In genomic region chr1:146007048-146007784, GRCh38 we compare ENCODE assay signal across 1 cellular context.
TF ChIP-seq lines count a peak whose summit lies in the region.

No MANE protein-coding gene starts in this region.

TF ChIP-seq in K562, 482 proteins besides CTCF, POLR2A, EP300 and RAD21 (continued from another document and continues in another):
- TF ChIP-seq GTF3C2 (IDR thresholded peaks at IDR 0.05; ENCODE audit: borderline replicate concordance, extremely low read depth, insufficient read length), result no peak
- TF ChIP-seq NKRF (IDR thresholded peaks at IDR 0.05; ENCODE audit: borderline replicate concordance), result no peak
- TF ChIP-seq ESRRB (CRISPR knock-in tag; IDR thresholded peaks at IDR 0.05; ENCODE audit: borderline replicate concordance), result no peak
- no peak; a peak in 1 of 6 replicates for TF ChIP-seq ZBTB11 (CRISPR knock-in tag; IDR thresholded peaks at IDR 0.05)
- no peak for TF ChIP-seq EWSR1 (IDR thresholded peaks at IDR 0.05; ENCODE audit: borderline replicate concordance, low read depth, partially characterized antibody)
- peak; percentile 36 for TF ChIP-seq KDM5B (IDR thresholded peaks at IDR 0.05; ENCODE audit: insufficient replicate concordance, low read depth, low read length)
- TF ChIP-seq KDM1A (IDR thresholded peaks at IDR 0.05), result 0 out of 4 replicates have a peak, but pooled peaks have one; percentile 6 to 7
- TF ChIP-seq BMI1 (IDR thresholded peaks at IDR 0.05; ENCODE audit: low read length), result no peak
- TF ChIP-seq XRCC3 (IDR thresholded peaks at IDR 0.05), result no peak
- TF ChIP-seq NR0B1 (IDR thresholded peaks at IDR 0.05; ENCODE audit: partially characterized antibody), result no peak
- TF ChIP-seq E2F6 (IDR thresholded peaks at IDR 0.05; ENCODE audit: borderline replicate concordance in 1 of 2, extremely low read depth in 1 of 2, insufficient read depth in 1 of 2, insufficient read length in 1 of 2, low read depth in 1 of 2, low read length in 1 of 2, poor library complexity in 1 of 2, severe bottlenecking in 1 of 2), result no peak
- TF ChIP-seq EZH2 (IDR thresholded peaks at IDR 0.05; ENCODE audit: borderline replicate concordance, low read depth, low read length), result no peak
- TF ChIP-seq ZBTB34 (CRISPR knock-in tag; IDR thresholded peaks at IDR 0.05), result no peak
- TF ChIP-seq CBFA2T2 (conservative IDR thresholded peaks at IDR 0.05), result no peak
- peak; percentile 34 for TF ChIP-seq RBBP5 (IDR thresholded peaks at IDR 0.05; ENCODE audit: borderline replicate concordance, insufficient read depth, low read length, poor library complexity, severe bottlenecking)
- no peak for TF ChIP-seq SIX5 (IDR thresholded peaks at IDR 0.05; ENCODE audit: borderline replicate concordance in 1 of 2, insufficient read depth in 1 of 2, low read depth in 1 of 2, low read length in 2 of 2)
- TF ChIP-seq ZNF239 (CRISPR knock-in tag; IDR thresholded peaks at IDR 0.05), result no peak
- TF ChIP-seq ZNF41 (CRISPR knock-in tag; conservative IDR thresholded peaks at IDR 0.05), result no peak
- no peak for TF ChIP-seq ZBED1 (IDR thresholded peaks at IDR 0.05)
- TF ChIP-seq RNF2 (IDR thresholded peaks at IDR 0.05), result no peak
- peak; percentile 97 for TF ChIP-seq SPI1 (IDR thresholded peaks at IDR 0.05; ENCODE audit: borderline replicate concordance, low read depth, low read length)
- TF ChIP-seq ZFP30 (CRISPR knock-in tag; IDR thresholded peaks at IDR 0.05; ENCODE audit: borderline replicate concordance), result no peak
- no peak for TF ChIP-seq ZNF507 (tag; conservative IDR thresholded peaks at IDR 0.05)
- no peak for TF ChIP-seq SRSF1 (IDR thresholded peaks at IDR 0.05; ENCODE audit: low read depth, low read length)
- no peak for TF ChIP-seq ZNF586 (CRISPR knock-in tag; conservative IDR thresholded peaks at IDR 0.05)
- no peak for TF ChIP-seq CCAR2 (IDR thresholded peaks at IDR 0.05; ENCODE audit: low read depth, low read length)
- TF ChIP-seq HMGN3 (IDR thresholded peaks at IDR 0.05; ENCODE audit: borderline replicate concordance, extremely low read depth, insufficient read length, low read depth, low read length), result no peak
- no peak for TF ChIP-seq ZKSCAN8 (CRISPR knock-in tag; IDR thresholded peaks at IDR 0.05)
- TF ChIP-seq ATF7 (IDR thresholded peaks at IDR 0.05), result peak; percentile 59; the same call in 1 of the 2 replicates
- no peak for TF ChIP-seq GTF2F1 (IDR thresholded peaks at IDR 0.05; ENCODE audit: low read depth, low read length)
- no peak for TF ChIP-seq MCM2 (IDR thresholded peaks at IDR 0.05; ENCODE audit: low read depth)
- no peak for TF ChIP-seq ZNF57 (CRISPR knock-in tag; IDR thresholded peaks at IDR 0.05)
- no peak for TF ChIP-seq PYGO2 (tag; IDR thresholded peaks at IDR 0.05)
- no peak for TF ChIP-seq TCFL5 (CRISPR knock-in tag; conservative IDR thresholded peaks at IDR 0.05)
- no peak for TF ChIP-seq ID3 (CRISPR knock-in tag; IDR thresholded peaks at IDR 0.05)
- no peak for TF ChIP-seq ID3 (tag; IDR thresholded peaks at IDR 0.05)
- TF ChIP-seq NBN (IDR thresholded peaks at IDR 0.05; ENCODE audit: low read depth), result no peak; the same call in 1 of the 2 replicates
- peak; percentile 39 for TF ChIP-seq EP400 (IDR thresholded peaks at IDR 0.05)
- TF ChIP-seq ZNF695 (CRISPR knock-in tag; IDR thresholded peaks at IDR 0.05), result no peak
- TF ChIP-seq TAL1 (IDR thresholded peaks at IDR 0.05), result no peak
- TF ChIP-seq ZBTB17 (CRISPR knock-in tag; IDR thresholded peaks at IDR 0.05), result no peak
- no peak for TF ChIP-seq BCLAF1 (IDR thresholded peaks at IDR 0.05; ENCODE audit: borderline replicate concordance in 1 of 2, control insufficient read depth in 1 of 2, low read depth in 2 of 2, low read length in 1 of 2)
- no peak for TF ChIP-seq ZC3H11A (IDR thresholded peaks at IDR 0.05; ENCODE audit: low read depth, low read length)
- TF ChIP-seq TARDBP (IDR thresholded peaks at IDR 0.05), result no peak
